In genomic region chr11:69283446-69283845, GRCh38 we compare ENCODE assay signal across 19 cellular contexts. TPM values are rescaled to one million over a fixed set of nuclear protein-coding genes. Genes with fewer than 3 reads are reported as not detected.
DNase-seq lines count a peak whose midpoint lies in the region; FAIRE-seq and TF ChIP-seq lines count a peak whose summit lies in the region.
"Had no signal": no experiment of that assay in that cellular context is flagged by ENCODE, and none has a peak within 500 bp of the region (broad histone marks: within the 10 kb centered on the region; RNA-seq: fewer than 3 reads in every experiment).

No MANE protein-coding gene starts in this region.

- H3K27me3 ChIP-seq in bronchial epithelial cell (ENCODE audit: control insufficient read depth, insufficient read depth, low read length) (no peaks in the 10 kb centered on the region), neural progenitor cell (no peaks in the 10 kb centered on the region)
- H3K27me3 ChIP-seq: BLaER1 had no signal

- no peaks in the 10 kb centered on the region for H3K79me2 ChIP-seq in neural progenitor cell (ENCODE audit: low read depth)

- peak overlapping the region; percentile 2 for H3K27ac Mint-ChIP-seq in activated naive CD4-positive, alpha-beta T cell treated with anti-CD3 and anti-CD28 coated beads, Interleukin-2, amount 50 U/mL, for 24 hours
- H3K27ac Mint-ChIP-seq in neural progenitor cell = no peak overlapping the region
- H3K27ac Mint-ChIP-seq: CD4-positive, CD25-positive, alpha-beta regulatory T cell; IgD-negative memory B cell had no signal

- H3F3A ChIP-seq in neural progenitor cell (ENCODE audit: low read depth) = no peaks in the 10 kb centered on the region

- no peaks in the 10 kb centered on the region for H3K4me1 Mint-ChIP-seq in activated naive CD4-positive, alpha-beta T cell treated with anti-CD3 and anti-CD28 coated beads, Interleukin-2, amount 50 U/mL, for 24 hours
- peaks cover 23% of the 10 kb centered on the region for H3K4me1 Mint-ChIP-seq in neural progenitor cell
- H3K4me1 Mint-ChIP-seq: CD4-positive, CD25-positive, alpha-beta regulatory T cell had no signal

- no peak overlapping the region for H3K9ac ChIP-seq in neural progenitor cell
- H3K9ac ChIP-seq: BLaER1 had no signal

- H3K4me3 ChIP-seq in bronchial epithelial cell (ENCODE audit: low read depth, low read length) (no peak overlapping the region), neural progenitor cell (no peak overlapping the region)
- H3K4me3 ChIP-seq: BLaER1 had no signal

- peak; percentile 93 for FAIRE-seq in bronchial epithelial cell (lab: Jason Lieb, UNC)
- peak; percentile 93 for FAIRE-seq in urothelium cell line (lab: Jason Lieb, UNC)
- FAIRE-seq in HTR-8/SVneo (lab: Jason Lieb, UNC) = no peak
- FAIRE-seq: G401.6, GM12891, GM19239, H54 had no signal

- no peaks in the 10 kb centered on the region for H3K9me3 ChIP-seq in neural progenitor cell (ENCODE audit: low read depth)

- no peak overlapping the region for H3K4me2 ChIP-seq in neural progenitor cell
- H3K4me2 ChIP-seq: BLaER1 had no signal

- TF ChIP-seq CTCF in bronchial epithelial cell (IDR thresholded peaks at IDR 0.05; ENCODE audit: insufficient read depth, low read length, severe bottlenecking) = no peak
- TF ChIP-seq CTCF in neural progenitor cell (IDR thresholded peaks at IDR 0.05) = no peak

- no peaks in the 10 kb centered on the region for H3K27me3 Mint-ChIP-seq in activated naive CD4-positive, alpha-beta T cell treated with anti-CD3 and anti-CD28 coated beads, Interleukin-2, amount 50 U/mL, for 24 hours
- peaks cover 6% of the 10 kb centered on the region for H3K27me3 Mint-ChIP-seq in neural progenitor cell (ENCODE audit: insufficient read depth, low read depth)
- H3K27me3 Mint-ChIP-seq: CD4-positive, CD25-positive, alpha-beta regulatory T cell had no signal

- no peaks in the 10 kb centered on the region for H4K20me1 ChIP-seq in neural progenitor cell (ENCODE audit: low read depth)
- H4K20me1 ChIP-seq: BLaER1 had no signal

- H3K4me1 ChIP-seq in neural progenitor cell = peaks cover 16% of the 10 kb centered on the region

- no peak overlapping the region for H3K4me3 Mint-ChIP-seq in activated naive CD4-positive, alpha-beta T cell treated with anti-CD3 and anti-CD28 coated beads, Interleukin-2, amount 50 U/mL, for 24 hours
- peak overlapping the region; percentile 35 for H3K4me3 Mint-ChIP-seq in neural progenitor cell
- H3K4me3 Mint-ChIP-seq: CD4-positive, CD25-positive, alpha-beta regulatory T cell; IgD-negative memory B cell had no signal

- H3K9me3 Mint-ChIP-seq in activated naive CD4-positive, alpha-beta T cell treated with anti-CD3 and anti-CD28 coated beads, Interleukin-2, amount 50 U/mL, for 24 hours = no peaks in the 10 kb centered on the region
- H3K9me3 Mint-ChIP-seq in neural progenitor cell = peaks cover 3% of the 10 kb centered on the region
- H3K9me3 Mint-ChIP-seq: IgD-negative memory B cell had no signal

- no peaks in the 10 kb centered on the region for H3K36me3 Mint-ChIP-seq in activated naive CD4-positive, alpha-beta T cell treated with anti-CD3 and anti-CD28 coated beads, Interleukin-2, amount 50 U/mL, for 24 hours
- no peaks in the 10 kb centered on the region for H3K36me3 Mint-ChIP-seq in neural progenitor cell
- H3K36me3 Mint-ChIP-seq: CD4-positive, CD25-positive, alpha-beta regulatory T cell; IgD-negative memory B cell had no signal

- no peak overlapping the region for H3K27ac ChIP-seq in neural progenitor cell
- H3K27ac ChIP-seq: BLaER1 had no signal

- H2AFZ ChIP-seq in neural progenitor cell (replicated peaks) = no peak overlapping the region

- H3K36me3 ChIP-seq in bronchial epithelial cell (ENCODE audit: control insufficient read depth, insufficient read depth, low read length) = no peaks in the 10 kb centered on the region
- H3K36me3 ChIP-seq in neural progenitor cell = no peaks in the 10 kb centered on the region
- H3K36me3 ChIP-seq: BLaER1 had no signal

- DNase-seq in activated naive CD4-positive, alpha-beta T cell treated with Interleukin-2 at 50 U/mL for 16 hours = no peak
- peak; percentile 62 for DNase-seq in bronchial epithelial cell (ENCODE audit: low read depth)
- no peak for DNase-seq in neural progenitor cell (ENCODE audit: low spot score)
- DNase-seq in urothelium cell line (ENCODE audit: low spot score) = no peak
- DNase-seq in HTR-8/SVneo (ENCODE audit: insufficient read length, low spot score) = no peak
- no peak for DNase-seq in NOMO-1 treated with DMSO at 0.1 percent for 48 hours (lab: John Stamatoyannopoulos, UW; ENCODE audit: unreplicated experiment)
- DNase-seq in cerebellum (ENCODE audit: low spot score) = no peak
- DNase-seq: AML-193; CD4-positive, CD25-positive, alpha-beta regulatory T cell; DMS 273 treated with DMSO at 0.1 percent for 48 hours; DMS79 treated with DMSO at 0.1 percent for 48 hours; EL had no signal

RNA-seq across cellular contexts. Expression of gene MYEOV, which starts 10.5 kb away (rescaled TPM):
- total RNA-seq in bronchial epithelial cell (0.26 and 0.38 TPM in 2 replicates), neural progenitor cell (ENCODE audit: low replicate concordance) (not detected in 2 replicates), cerebellum (not detected)
